In genomic region chr16:70370145-70370544, GRCh38 we compare ENCODE assay signal across 8 cellular contexts. TPM values are rescaled to one million over a fixed set of nuclear protein-coding genes. Genes with fewer than 3 reads are reported as not detected.
DNase-seq lines count a peak whose midpoint lies in the region; ATAC-seq, FAIRE-seq and TF ChIP-seq lines count a peak whose summit lies in the region.
"Not testable (repeated sequence)": the region's sequence is repeated elsewhere in the genome, so short reads cannot be mapped to it uniquely, and the experiment has no call there.

No MANE protein-coding gene starts in this region.

- intact Hi-C loops in activated T-helper 1 cell treated with anti-CD3 and anti-CD28 coated beads, Interleukin-12 subunit alpha, Interleukin-12 subunit beta, Interleukin-2, Interleukin-4 antibody, amounts not matched to agents 30 ng/mL and 10 ng/mL and 1 ng/mL, durations not matched to agents 14 hours and 24 hours and 36 hours (cut with micrococcal nuclease) = loop anchor here (1.0 kb wide), 1 partner anchor 283 kb away; no protein-coding TSS in a partner anchor
- intact Hi-C loops in colonic mucosa (cut with DNase I) = loop anchor here (5.0 kb wide), 1 partner anchor 102 kb away; no protein-coding TSS in a partner anchor
- intact Hi-C loops in left ventricle myocardium superior (cut with micrococcal nuclease); testis (cut with DNase I; ENCODE audit: low total_unique reads): not testable (repeated sequence)

- peak overlapping the region in 1 of 4 donors; percentile 17 for H3K4me3 Mint-ChIP-seq in IgD-negative memory B cell
- not testable (repeated sequence) for H3K4me3 Mint-ChIP-seq in activated T-helper 1 cell treated with anti-CD3 and anti-CD28 coated beads, Interleukin-12 subunit alpha, Interleukin-12 subunit beta, Interleukin-2, Interleukin-4 antibody, amounts not matched to agents 30 ng/mL and 10 ng/mL and 1 ng/mL, durations not matched to agents 14 hours and 24 hours and 36 hours
- peak overlapping the region; percentile 39 for H3K4me3 Mint-ChIP-seq in neural crest cell

- FAIRE-seq in D721Med (lab: Jason Lieb, UNC) = not testable (repeated sequence)

- not testable (repeated sequence) for H3K36me3 ChIP-seq in colonic mucosa; testis (ENCODE audit: low read depth, missing control alignments)

- not testable (repeated sequence) for H3K27me3 ChIP-seq in colonic mucosa, testis

- ATAC-seq in left ventricle myocardium superior = peak; percentile 72

- H3K9ac ChIP-seq in colonic mucosa (ENCODE audit: low read depth in 2 of 2, low read length in 2 of 2) = not testable (repeated sequence)

- 39 to 43% methylated on average over 10 of the region's 10 CpGs for WGBS in testis, 2 donors

- not testable (repeated sequence) for H3K4me3 ChIP-seq in colonic mucosa, testis

- H3K4me1 ChIP-seq in colonic mucosa, testis: not testable (repeated sequence)

- H3K9me3 ChIP-seq in colonic mucosa, testis: not testable (repeated sequence)

- not testable (repeated sequence) for TF ChIP-seq POLR2A in testis (IDR thresholded peaks at IDR 0.05)

- TF ChIP-seq CTCF in D721Med (IDR thresholded peaks at IDR 0.05; ENCODE audit: insufficient read depth, missing control alignments) (peak; percentile 42), colonic mucosa (IDR thresholded peaks at IDR 0.05) (peak; percentile 47), neural crest cell (conservative IDR thresholded peaks at IDR 0.05) (peak; percentile 73), testis (IDR thresholded peaks at IDR 0.05) (peak; percentile 49 to 54 (median 52))

- H3K9me3 Mint-ChIP-seq in IgD-negative memory B cell; activated T-helper 1 cell treated with anti-CD3 and anti-CD28 coated beads, Interleukin-12 subunit alpha, Interleukin-12 subunit beta, Interleukin-2, Interleukin-4 antibody, amounts not matched to agents 30 ng/mL and 10 ng/mL and 1 ng/mL, durations not matched to agents 14 hours and 24 hours and 36 hours; neural crest cell: not testable (repeated sequence)

- H3K27me3 Mint-ChIP-seq in IgD-negative memory B cell; activated T-helper 1 cell treated with anti-CD3 and anti-CD28 coated beads, Interleukin-12 subunit alpha, Interleukin-12 subunit beta, Interleukin-2, Interleukin-4 antibody, amounts not matched to agents 30 ng/mL and 10 ng/mL and 1 ng/mL, durations not matched to agents 14 hours and 24 hours and 36 hours (ENCODE audit: insufficient read depth); neural crest cell (ENCODE audit: low read depth): not testable (repeated sequence)

- H3K36me3 Mint-ChIP-seq in IgD-negative memory B cell = not testable (repeated sequence)
- peaks cover 35% of the 10 kb centered on the region for H3K36me3 Mint-ChIP-seq in activated T-helper 1 cell treated with anti-CD3 and anti-CD28 coated beads, Interleukin-12 subunit alpha, Interleukin-12 subunit beta, Interleukin-2, Interleukin-4 antibody, amounts not matched to agents 30 ng/mL and 10 ng/mL and 1 ng/mL, durations not matched to agents 14 hours and 24 hours and 36 hours (ENCODE audit: low read depth)
- H3K36me3 Mint-ChIP-seq in neural crest cell (ENCODE audit: low read depth) = peaks cover 19% of the 10 kb centered on the region

- H3K27ac Mint-ChIP-seq in IgD-negative memory B cell = peak overlapping the region in 2 of 3 donors; percentile 20 to 78
- not testable (repeated sequence) for H3K27ac Mint-ChIP-seq in activated T-helper 1 cell treated with anti-CD3 and anti-CD28 coated beads, Interleukin-12 subunit alpha, Interleukin-12 subunit beta, Interleukin-2, Interleukin-4 antibody, amounts not matched to agents 30 ng/mL and 10 ng/mL and 1 ng/mL, durations not matched to agents 14 hours and 24 hours and 36 hours; neural crest cell (ENCODE audit: unreplicated experiment)

- not testable (repeated sequence) for H3K4me1 Mint-ChIP-seq in IgD-negative memory B cell; activated T-helper 1 cell treated with anti-CD3 and anti-CD28 coated beads, Interleukin-12 subunit alpha, Interleukin-12 subunit beta, Interleukin-2, Interleukin-4 antibody, amounts not matched to agents 30 ng/mL and 10 ng/mL and 1 ng/mL, durations not matched to agents 14 hours and 24 hours and 36 hours (ENCODE audit: low read depth); neural crest cell

- H3K27ac ChIP-seq in colonic mucosa, testis: not testable (repeated sequence)

- not testable (repeated sequence) for DNase-seq in D721Med (ENCODE audit: insufficient read length, low spot score); colonic mucosa
- DNase-seq in T-helper 1 cell (peak in 4 of 5 donors; percentile 19 to 25 (median 22)), left ventricle myocardium superior (peak; percentile 47), neural crest cell (ENCODE audit: low read depth, low spot score) (peak; percentile 25), testis (peak; percentile 32)
- peak; percentile 18 for DNase-seq in activated T-helper 1 cell treated with anti-CD3 and anti-CD28 coated beads, Interleukin-12 subunit alpha, Interleukin-12 subunit beta, Interleukin-2, Interleukin-4 antibody, amounts not matched to agents 30 ng/mL and 10 ng/mL and 1 ng/mL, durations not matched to agents 14 hours and 24 hours and 36 hours (ENCODE audit: low spot score)

RNA-seq across cellular contexts. Expression of gene DDX19A, which starts 23.4 kb away (rescaled TPM):
- polyA plus RNA-seq in IgD-negative memory B cell (38.2 TPM), testis (ENCODE audit: insufficient read depth, low read depth, low replicate concordance) (26.5 TPM)
- 66.6 and 70.3 TPM in 2 replicates for total RNA-seq in activated T-helper 1 cell treated with anti-CD3 and anti-CD28 coated beads, Interleukin-12 subunit alpha, Interleukin-12 subunit beta, Interleukin-2, Interleukin-4 antibody, amounts not matched to agents 30 ng/mL and 10 ng/mL and 1 ng/mL, durations not matched to agents 14 hours and 24 hours and 36 hours
- total RNA-seq in colonic mucosa (10 to 100 TPM; 16.7 to 25.9 TPM), left ventricle myocardium superior (25.2 TPM), neural crest cell (55.2 and 61.8 TPM in 2 replicates), testis (10 to 100 TPM; 41.3 to 43.5 TPM)
